In genomic region chr15:90618330-90619136, GRCh38 we compare ENCODE assay signal across 10 cellular contexts.
DNase-seq lines count a peak whose midpoint lies in the region; ATAC-seq, FAIRE-seq and TF ChIP-seq lines count a peak whose summit lies in the region.
"Had no signal": no experiment of that assay in that cellular context is flagged by ENCODE, and none has a peak within 500 bp of the region (broad histone marks: within the 10 kb centered on the region; RNA-seq: fewer than 3 reads in every experiment).

No MANE protein-coding gene starts in this region.

- TF ChIP-seq POLR2A in GM12891 (IDR thresholded peaks at IDR 0.05; ENCODE audit: low read depth, low read length) = no peak

- H3K27ac ChIP-seq in OCI-LY7 (ENCODE audit: low read depth, low read length, poor library complexity, severe bottlenecking) = no peak overlapping the region

- ATAC-seq in HG03460 (IDR thresholded peaks at IDR 0.05; ENCODE audit: unreplicated experiment) = no peak

- no TSS peak for BruUV-seq in OCI-LY7 (replicated peaks; lab: Mats Ljungman, UMichigan)

- DNase-seq in AG10803 (ENCODE audit: low read depth) (peak; percentile 34), DMS79 treated with DMSO at 0.1 percent for 48 hours (lab: John Stamatoyannopoulos, UW) (peak; percentile 61), OCI-LY7 (ENCODE audit: low spot score) (no peak), fibroblast of villous mesenchyme (ENCODE audit: low read depth) (peak; percentile 18), GM12891 (ENCODE audit: insufficient read length, low spot score) (no peak), NCI-H2107 (lab: John Stamatoyannopoulos, UW) (no peak)
- no peak for DNase-seq in stimulated activated CD4-positive, alpha-beta T cell treated with anti-CD3 and anti-CD28 coated beads, Interleukin-12 subunit alpha, Interleukin-12 subunit beta, amount 100 ng/mL, for 4 hours
- DNase-seq: EL; stimulated activated naive CD4-positive, alpha-beta T cell treated with Interleukin-2 at 50 U/mL for 16 hours had no signal

- FAIRE-seq in GM12891 (lab: Jason Lieb, UNC) = no peak

- TF ChIP-seq CTCF in AG10803 (conservative IDR thresholded peaks at IDR 0.05; ENCODE audit: low read length) (no peak), OCI-LY7 (conservative IDR thresholded peaks at IDR 0.05; ENCODE audit: low read length) (peak; percentile 32; the same call in 1 of the 2 replicates), fibroblast of villous mesenchyme (IDR thresholded peaks at IDR 0.05; ENCODE audit: insufficient read depth, low read depth, low read length) (no peak)

- H3K36me3 ChIP-seq in OCI-LY7 (ENCODE audit: insufficient read depth, low read length) = no peaks in the 10 kb centered on the region

- H3K9me3 ChIP-seq in OCI-LY7 (ENCODE audit: low read length) = no peaks in the 10 kb centered on the region

- intact Hi-C loops in OCI-LY7 (cut with micrococcal nuclease; ENCODE audit: unreplicated experiment) = no loop called here

- H4K20me1 ChIP-seq in OCI-LY7 (ENCODE audit: insufficient read depth, low read length) = no peaks in the 10 kb centered on the region

- H3K4me1 ChIP-seq in OCI-LY7 (ENCODE audit: insufficient read depth, low read length, poor library complexity, severe bottlenecking) = peaks cover 14% of the 10 kb centered on the region

- no peaks in the 10 kb centered on the region for H3K9me2 ChIP-seq in OCI-LY7 (ENCODE audit: insufficient read depth, low read length)

- no peaks in the 10 kb centered on the region for H3K79me2 ChIP-seq in OCI-LY7 (ENCODE audit: insufficient read depth, low read depth, low read length)

- H3K4me3 ChIP-seq in AG10803 (ENCODE audit: low read length) (no peak overlapping the region), OCI-LY7 (ENCODE audit: low read depth, low read length, poor library complexity, severe bottlenecking) (no peak overlapping the region), fibroblast of villous mesenchyme (ENCODE audit: low read depth, low read length) (no peak overlapping the region)

- H3K4me2 ChIP-seq in OCI-LY7 (ENCODE audit: low read length) = no peak overlapping the region

- CTCF ChIA-PET in OCI-LY7 (lab: Charles Lee; ENCODE audit: unreplicated experiment) = no interaction called here

- POLR2A ChIA-PET in OCI-LY7 (lab: Charles Lee) = interaction anchor here (0.7 to 1.1 kb wide), 2 partner anchors 57 to 106 kb away, joined by 3 read pairs; no protein-coding TSS in a partner anchor

- no peak overlapping the region for H2AFZ ChIP-seq in OCI-LY7 (ENCODE audit: low read length)

TF ChIP-seq in GM12891, 5 proteins besides CTCF, POLR2A, EP300 and RAD21:
- TF ChIP-seq SPI1 (IDR thresholded peaks at IDR 0.05; ENCODE audit: low read depth, low read length) = no peak
- TF ChIP-seq PAX5 (IDR thresholded peaks at IDR 0.05; ENCODE audit: insufficient read depth, low read length, severe bottlenecking) = no peak
- TF ChIP-seq POU2F2 (IDR thresholded peaks at IDR 0.05; ENCODE audit: low read depth, low read length) = no peak
- no peak for TF ChIP-seq TAF1 (IDR thresholded peaks at IDR 0.05; ENCODE audit: low read depth, low read length)
- TF ChIP-seq POLR2AphosphoS5 (IDR thresholded peaks at IDR 0.05; ENCODE audit: low read depth, low read length) = no peak

Comparison
In these comparisons a context has a peak if more than half of its experiments do, and no peak if none do; other contexts are left out.
1. DNase-seq: peak in AG10803 (single experiment), DMS79 treated with DMSO at 0.1 percent for 48 hours (single experiment) and fibroblast of villous mesenchyme (single experiment); none in OCI-LY7 (single experiment), GM12891 (single experiment), NCI-H2107 (single experiment) and stimulated activated CD4-positive, alpha-beta T cell treated with anti-CD3 and anti-CD28 coated beads, Interleukin-12 subunit alpha, Interleukin-12 subunit beta, amount 100 ng/mL, for 4 hours (single experiment).